Comparison of ENCODE assay signal across 8 cellular contexts in genomic region chr4:44927361-44928061, GRCh38.
DNase-seq lines count a peak whose midpoint lies in the region; ATAC-seq, FAIRE-seq and TF ChIP-seq lines count a peak whose summit lies in the region.

No MANE protein-coding gene starts in this region.

- H4K20me1 ChIP-seq in DND-41 (ENCODE audit: insufficient read depth, low read length), result no peaks in the 10 kb centered on the region
- H4K20me1 ChIP-seq in endothelial cell of umbilical vein (replicated peaks; ENCODE audit: control insufficient read depth, extremely low read depth, insufficient read depth, low read length), result no peaks in the 10 kb centered on the region

- TF ChIP-seq EP300 in stomach (IDR thresholded peaks at IDR 0.05), result no peak

- dilution Hi-C loops in endothelial cell of umbilical vein (cut with MboI; ENCODE audit: extremely low pct_ligation_motif_present, low sequenced_read_pairs), result no loop called here

- ATAC-seq in DND-41 (ENCODE audit: insufficient read depth, low read depth), result no peak
- peak; percentile 64 for ATAC-seq in HG02763 (IDR thresholded peaks at IDR 0.05; ENCODE audit: unreplicated experiment)

- POLR2A ChIA-PET in endothelial cell of umbilical vein (lab: Charles Lee), result no interaction called here

- H3K4me3 ChIP-seq in DND-41 (ENCODE audit: low read depth in 1 of 2, low read length in 2 of 2), result no peak overlapping the region
- no peak overlapping the region for H3K4me3 ChIP-seq in endothelial cell of umbilical vein (replicated peaks in 1 of 3; ENCODE audit: insufficient read depth in 1 of 3, low read depth in 1 of 3, low read length in 3 of 3)
- H3K4me3 ChIP-seq in stomach, result no peak overlapping the region

- no peaks in the 10 kb centered on the region for H3K27me3 ChIP-seq in DND-41 (ENCODE audit: insufficient read depth, low read length, poor library complexity)
- no peaks in the 10 kb centered on the region for H3K27me3 ChIP-seq in endothelial cell of umbilical vein (ENCODE audit: control insufficient read depth in 2 of 2, insufficient read depth in 2 of 2, low read length in 2 of 2)
- no peaks in the 10 kb centered on the region for H3K27me3 ChIP-seq in stomach

- FAIRE-seq in endothelial cell of umbilical vein (lab: Jason Lieb, UNC) (no peak), GM12891 (lab: Jason Lieb, UNC) (no peak)

- TF ChIP-seq POLR2A in endothelial cell of umbilical vein (IDR thresholded peaks at IDR 0.05; ENCODE audit: low read depth, low read length), result no peak
- TF ChIP-seq POLR2A in stomach (IDR thresholded peaks at IDR 0.05), result no peak
- no peak for TF ChIP-seq POLR2A in GM12891 (IDR thresholded peaks at IDR 0.05; ENCODE audit: low read depth, low read length)

- H3K9me3 ChIP-seq in DND-41 (ENCODE audit: insufficient read depth, low read length, severe bottlenecking) (no peaks in the 10 kb centered on the region), endothelial cell of umbilical vein (replicated peaks; ENCODE audit: control insufficient read depth, insufficient read depth, low read length) (no peaks in the 10 kb centered on the region), stomach (no peaks in the 10 kb centered on the region)

- no peaks in the 10 kb centered on the region for H3K4me1 ChIP-seq in DND-41 (ENCODE audit: insufficient read depth, low read length)
- H3K4me1 ChIP-seq in endothelial cell of umbilical vein (ENCODE audit: control insufficient read depth, extremely low read depth, insufficient read depth, low read length), result no peaks in the 10 kb centered on the region
- peaks cover 0 to 12% (median 0%) of the 10 kb centered on the region in 4 donors for H3K4me1 ChIP-seq in stomach

- no peaks in the 10 kb centered on the region for H3K79me2 ChIP-seq in DND-41 (ENCODE audit: insufficient read depth, low read length)
- no peaks in the 10 kb centered on the region for H3K79me2 ChIP-seq in endothelial cell of umbilical vein (ENCODE audit: control insufficient read depth, insufficient read depth, low read length)

- CTCF ChIA-PET in endothelial cell of umbilical vein (lab: Charles Lee), result no interaction called here

- H3K9me1 ChIP-seq in endothelial cell of umbilical vein (replicated peaks; ENCODE audit: control insufficient read depth, extremely low read depth, insufficient read depth, low read length), result no peaks in the 10 kb centered on the region

- TF ChIP-seq CTCF in DND-41 (IDR thresholded peaks at IDR 0.05; ENCODE audit: borderline replicate concordance, extremely low read depth, low read length, poor library complexity, severe bottlenecking) (peak; percentile 59), endothelial cell of umbilical vein (IDR thresholded peaks at IDR 0.05; ENCODE audit: extremely low read depth in 1 of 2, insufficient read depth in 1 of 2, low read depth in 1 of 2, low read length in 2 of 2) (no peak), stomach (IDR thresholded peaks at IDR 0.05) (peak in 4 of 7 experiments; percentile 38 to 66 (median 58))

- no TSS peak for BruUV-seq in endothelial cell of umbilical vein (replicated peaks; lab: Mats Ljungman, UMichigan)

- H3K27ac ChIP-seq in DND-41 (ENCODE audit: low read length) (no peak overlapping the region), endothelial cell of umbilical vein (ENCODE audit: insufficient read depth, low read depth, low read length) (no peak overlapping the region), stomach (no peak overlapping the region)

- 17 to 29% (median 25%) methylated on average over 2 of the region's 2 CpGs for WGBS in stomach, 5 donors

- DNase-seq in DND-41 (no peak), NCI-H524 (lab: John Stamatoyannopoulos, UW) (peak; percentile 41 to 52), endothelial cell of umbilical vein (ENCODE audit: low read depth, low spot score) (peak; percentile 2), stomach (no peak), GM12891 (ENCODE audit: insufficient read length, low spot score) (no peak), OCI-M2 (lab: John Stamatoyannopoulos, UW; ENCODE audit: unreplicated experiment) (no peak), cortex of kidney (lab: John Stamatoyannopoulos, UW) (no peak)

- H3K4me2 ChIP-seq in DND-41 (ENCODE audit: insufficient read depth, low read length), result no peak overlapping the region
- H3K4me2 ChIP-seq in endothelial cell of umbilical vein (ENCODE audit: insufficient read depth, low read length), result no peak overlapping the region

- H3K36me3 ChIP-seq in DND-41 (ENCODE audit: insufficient read depth, low read length) (no peaks in the 10 kb centered on the region), endothelial cell of umbilical vein (ENCODE audit: control insufficient read depth in 2 of 2, extremely low read depth in 1 of 2, insufficient read depth in 2 of 2, low read length in 2 of 2) (no peaks in the 10 kb centered on the region), stomach (no peaks in the 10 kb centered on the region)

- H2AFZ ChIP-seq in DND-41 (ENCODE audit: low read depth, low read length) (no peak overlapping the region), endothelial cell of umbilical vein (ENCODE audit: low read depth, low read length) (no peak overlapping the region)

- intact Hi-C loops in endothelial cell of umbilical vein (cut with micrococcal nuclease) (no loop called here), stomach (cut with DNase I; ENCODE audit: low total_unique reads) (loop anchor here (10.0 kb wide), 1 partner anchor 517 kb away; no protein-coding TSS in a partner anchor)

- H3K9ac ChIP-seq in DND-41 (ENCODE audit: low read depth, low read length), result no peak overlapping the region
- H3K9ac ChIP-seq in endothelial cell of umbilical vein (replicated peaks; ENCODE audit: extremely low read depth, insufficient read depth, low read length), result no peak overlapping the region

TF ChIP-seq in endothelial cell of umbilical vein, 7 proteins besides CTCF, POLR2A, EP300 and RAD21:
- no peak for TF ChIP-seq JUN (IDR thresholded peaks at IDR 0.05; ENCODE audit: borderline replicate concordance, insufficient read depth, insufficient read length, low read depth)
- TF ChIP-seq POLR2AphosphoS5 (IDR thresholded peaks at IDR 0.05; ENCODE audit: insufficient read depth, low read depth, low read length), result no peak
- no peak for TF ChIP-seq GATA2 (IDR thresholded peaks at IDR 0.05; ENCODE audit: insufficient read depth, insufficient read length, low read depth, low read length)
- TF ChIP-seq FOS (IDR thresholded peaks at IDR 0.05; ENCODE audit: borderline replicate concordance, insufficient read depth, low read length), result no peak
- no peak for TF ChIP-seq MYC (IDR thresholded peaks at IDR 0.05; ENCODE audit: low read depth, low read length)
- TF ChIP-seq EZH2 (IDR thresholded peaks at IDR 0.05; ENCODE audit: borderline replicate concordance, low read depth, low read length, severe bottlenecking), result no peak

TF ChIP-seq in GM12891, 5 proteins besides CTCF, POLR2A, EP300 and RAD21:
- TF ChIP-seq SPI1 (IDR thresholded peaks at IDR 0.05; ENCODE audit: low read depth, low read length) (no peak), POU2F2 (IDR thresholded peaks at IDR 0.05; ENCODE audit: low read depth, low read length) (no peak), POLR2AphosphoS5 (IDR thresholded peaks at IDR 0.05; ENCODE audit: low read depth, low read length) (no peak), TAF1 (IDR thresholded peaks at IDR 0.05; ENCODE audit: low read depth, low read length) (no peak), PAX5 (IDR thresholded peaks at IDR 0.05; ENCODE audit: insufficient read depth, low read length, severe bottlenecking) (no peak)

Comparison
In these comparisons a context has a peak if more than half of its experiments do, and no peak if none do; other contexts are left out.
1. DNase-seq: peak in NCI-H524 (2 of 2) and endothelial cell of umbilical vein (single experiment); none in DND-41 (single experiment), stomach (single experiment), GM12891 (single experiment), OCI-M2 (single experiment) and cortex of kidney (single experiment).
2. CTCF ChIP-seq: peak in DND-41 (single experiment) and stomach (4 of 7); none in endothelial cell of umbilical vein (0 of 2).